Comparison of ENCODE assay signal across 2 cellular contexts in genomic region chr1:226632169-226632884, GRCh38.
TF ChIP-seq lines count a peak whose summit lies in the region.

No MANE protein-coding gene starts in this region.

TF ChIP-seq in HEK293, 187 proteins besides CTCF, POLR2A, EP300 and RAD21 (continued from another document):
- TF ChIP-seq PRDM10 (tag by site-specific recombination; IDR thresholded peaks at IDR 0.05) (peak; percentile 72), ZBTB17 (tag by site-specific recombination; IDR thresholded peaks at IDR 0.05) (peak; percentile 67; the same call in 1 of the 2 replicates)

TF ChIP-seq in SK-N-SH treated with all-trans-retinoic acid at 6 μM for 48 hours, 23 proteins besides CTCF, POLR2A, EP300 and RAD21 (continued from another document):
- TF ChIP-seq ARNTL (CRISPR knock-in tag; IDR thresholded peaks at IDR 0.05; ENCODE audit: borderline replicate concordance, low read depth), result no peak
- no peak for TF ChIP-seq SNAI2 (CRISPR knock-in tag; IDR thresholded peaks at IDR 0.05)
- no peak for TF ChIP-seq ISL1 (CRISPR knock-in tag; IDR thresholded peaks at IDR 0.05)
- no peak for TF ChIP-seq CREB5 (CRISPR knock-in tag; IDR thresholded peaks at IDR 0.05; ENCODE audit: low read depth)
- no peak for TF ChIP-seq RARB (CRISPR knock-in tag; IDR thresholded peaks at IDR 0.05)
- no peak for TF ChIP-seq ZFP30 (CRISPR knock-in tag; IDR thresholded peaks at IDR 0.05)
- no peak for TF ChIP-seq BACH2 (CRISPR knock-in tag; IDR thresholded peaks at IDR 0.05; ENCODE audit: borderline replicate concordance)
- TF ChIP-seq ZFP3 (CRISPR knock-in tag; IDR thresholded peaks at IDR 0.05), result no peak
- TF ChIP-seq, protein P1, sequence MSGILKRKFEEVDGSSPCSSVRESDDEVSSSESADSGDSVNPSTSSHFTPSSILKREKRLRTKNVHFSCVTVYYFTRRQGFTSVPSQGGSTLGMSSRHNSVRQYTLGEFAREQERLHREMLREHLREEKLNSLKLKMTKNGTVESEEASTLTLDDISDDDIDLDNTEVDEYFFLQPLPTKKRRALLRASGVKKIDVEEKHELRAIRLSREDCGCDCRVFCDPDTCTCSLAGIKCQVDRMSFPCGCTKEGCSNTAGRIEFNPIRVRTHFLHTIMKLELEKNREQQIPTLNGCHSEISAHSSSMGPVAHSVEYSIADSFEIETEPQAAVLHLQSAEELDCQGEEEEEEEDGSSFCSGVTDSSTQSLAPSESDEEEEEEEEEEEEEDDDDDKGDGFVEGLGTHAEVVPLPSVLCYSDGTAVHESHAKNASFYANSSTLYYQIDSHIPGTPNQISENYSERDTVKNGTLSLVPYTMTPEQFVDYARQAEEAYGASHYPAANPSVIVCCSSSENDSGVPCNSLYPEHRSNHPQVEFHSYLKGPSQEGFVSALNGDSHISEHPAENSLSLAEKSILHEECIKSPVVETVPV (CRISPR knock-in tag; IDR thresholded peaks at IDR 0.05), result no peak
